In the genomic region with DNA sequence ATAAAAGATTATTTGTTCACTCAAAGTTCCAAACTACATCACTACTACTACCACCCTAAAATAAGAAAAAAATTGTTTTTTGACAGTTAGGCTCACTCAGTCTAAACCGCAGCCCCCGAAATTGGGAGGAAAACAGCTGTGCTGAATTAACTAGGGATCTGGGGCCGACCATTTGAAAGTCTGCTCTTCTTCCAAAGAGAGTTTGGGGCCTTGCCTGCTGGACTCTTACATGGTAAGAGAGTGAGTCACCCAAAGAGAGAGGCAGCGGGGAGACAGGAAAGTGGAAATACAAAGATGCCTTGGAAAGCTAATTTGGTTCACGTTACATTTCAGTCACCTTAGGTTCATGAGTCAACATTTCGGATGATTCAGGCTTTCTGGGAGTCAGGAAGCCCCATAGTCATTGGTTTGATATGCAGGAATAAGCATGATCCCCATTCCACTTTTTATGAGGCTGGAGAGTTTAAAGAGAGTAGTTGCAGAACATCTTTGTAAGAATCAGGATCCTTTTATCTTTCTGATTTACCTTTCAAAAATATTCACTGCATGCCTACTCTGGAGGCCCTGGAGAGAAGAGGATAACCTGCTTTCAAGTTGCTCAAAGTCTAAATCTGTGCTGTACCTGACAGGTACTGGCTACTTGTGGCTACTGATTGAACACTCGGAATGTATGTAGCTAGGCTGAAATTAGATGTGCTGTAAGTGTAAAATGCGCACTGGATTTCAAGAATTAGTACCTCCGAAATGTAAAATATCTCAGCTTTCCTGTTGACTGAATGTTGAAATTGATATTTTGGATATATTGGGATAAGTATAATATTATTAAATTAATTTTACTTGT, we compare ENCODE assay signal across 8 cellular contexts. TPM values are rescaled to one million over a fixed set of nuclear protein-coding genes. Genes with fewer than 3 reads are reported as not detected.
A peak's percentile ranks its signal among the peaks of the same experiment; 100 is the strongest.
DNase-seq lines count a peak whose midpoint lies in the region; ATAC-seq, FAIRE-seq and TF ChIP-seq lines count a peak whose summit lies in the region.

No MANE protein-coding gene starts in this region.

- H3K27ac ChIP-seq in BLaER1 (peak overlapping the region; percentile 83), astrocyte (ENCODE audit: low read depth, low read length) (peak overlapping the region; percentile 99), right atrium auricular region (peak overlapping the region; percentile 99 to 100)

- H2AFZ ChIP-seq in astrocyte (ENCODE audit: low read depth, low read length): no peak overlapping the region

- H3K27me3 Mint-ChIP-seq in astrocyte (ENCODE audit: low read depth, unreplicated experiment): no peaks in the 10 kb centered on the region

- ATAC-seq in HG03521 (IDR thresholded peaks at IDR 0.05; ENCODE audit: unreplicated experiment): no peak

- H3K79me2 ChIP-seq in astrocyte (ENCODE audit: insufficient read depth, low read length): peaks cover 44% of the 10 kb centered on the region

- H3K36me3 Mint-ChIP-seq in astrocyte (ENCODE audit: low read depth, unreplicated experiment): peaks cover 9% of the 10 kb centered on the region

- in situ Hi-C loops in HAP-1 (cut with MboI; ENCODE audit: low sequenced_read_pairs): no loop called here

- H4K20me1 ChIP-seq in BLaER1: peaks cover 27% of the 10 kb centered on the region
- peaks cover 30% of the 10 kb centered on the region for H4K20me1 ChIP-seq in astrocyte (ENCODE audit: insufficient read depth, low read length)

- H3K9me3 ChIP-seq in BLaER1 (no peaks in the 10 kb centered on the region), HAP-1 (no peaks in the 10 kb centered on the region), astrocyte (ENCODE audit: insufficient read depth, low read depth, low read length) (no peaks in the 10 kb centered on the region), right atrium auricular region (no peaks in the 10 kb centered on the region)

- no peaks in the 10 kb centered on the region for H3K9me3 Mint-ChIP-seq in astrocyte (ENCODE audit: unreplicated experiment)

- H3K4me1 ChIP-seq in BLaER1: peaks cover 38% of the 10 kb centered on the region
- peaks cover 15% of the 10 kb centered on the region for H3K4me1 ChIP-seq in HAP-1
- peaks cover 22% of the 10 kb centered on the region for H3K4me1 ChIP-seq in astrocyte (ENCODE audit: insufficient read depth, low read length)
- H3K4me1 ChIP-seq in right atrium auricular region: peaks cover 0 to 37% of the 10 kb centered on the region in 2 donors

- H3K4me1 Mint-ChIP-seq in astrocyte (ENCODE audit: low read depth, unreplicated experiment): peaks cover 16% of the 10 kb centered on the region

- peak overlapping the region; percentile 97 for H3K4me3 Mint-ChIP-seq in astrocyte (ENCODE audit: unreplicated experiment)

- H3K4me2 ChIP-seq in BLaER1 (peak overlapping the region; percentile 87), astrocyte (ENCODE audit: low read length) (peak overlapping the region; percentile 90)

- peak overlapping the region; percentile 76 for H3K9ac ChIP-seq in BLaER1
- H3K9ac ChIP-seq in astrocyte (ENCODE audit: low read length): peak overlapping the region; percentile 100

- peak overlapping the region; percentile 98 for H3K4me3 ChIP-seq in BLaER1
- H3K4me3 ChIP-seq in HAP-1: peak overlapping the region; percentile 76
- peak overlapping the region; percentile 64 for H3K4me3 ChIP-seq in astrocyte (ENCODE audit: insufficient read depth, low read depth, low read length)
- peak overlapping the region; percentile 97 to 98 for H3K4me3 ChIP-seq in right atrium auricular region

- peak overlapping the region; percentile 99 for H3K27ac Mint-ChIP-seq in astrocyte (ENCODE audit: unreplicated experiment)

- H3K36me3 ChIP-seq in BLaER1 (no peaks in the 10 kb centered on the region), HAP-1 (replicated peaks) (no peaks in the 10 kb centered on the region; the same call in 1 of the 2 replicates), astrocyte (ENCODE audit: insufficient read depth, low read length) (no peaks in the 10 kb centered on the region), right atrium auricular region (no peaks in the 10 kb centered on the region)

- peak; percentile 35 to 40 for DNase-seq in HAP-1 (ENCODE audit: low spot score in 2 of 2)
- peak; percentile 100 for DNase-seq in RPMI7951 (ENCODE audit: low read depth)
- DNase-seq in astrocyte (ENCODE audit: low read depth): peak; percentile 100
- peak; percentile 89 for DNase-seq in right atrium auricular region (ENCODE audit: low spot score)
- peak; percentile 86 for DNase-seq in posterior vena cava (ENCODE audit: low spot score)
- DNase-seq in NCI-H1694 (lab: John Stamatoyannopoulos, UW): no peak

- FAIRE-seq in astrocyte (lab: Jason Lieb, UNC): peak; percentile 97

- H3K27me3 ChIP-seq in BLaER1 (no peaks in the 10 kb centered on the region), HAP-1 (ENCODE audit: low read depth) (no peaks in the 10 kb centered on the region), astrocyte (ENCODE audit: insufficient read depth, low read length) (no peaks in the 10 kb centered on the region), right atrium auricular region (no peaks in the 10 kb centered on the region)

- intact Hi-C loops in posterior vena cava (cut with DNase I): loop anchor here in 1 of 2 donors (10.0 kb wide), 1 partner anchor 54 kb away; no protein-coding TSS in a partner anchor

- no peak for TF ChIP-seq CTCF in astrocyte (IDR thresholded peaks at IDR 0.05; ENCODE audit: insufficient read depth, low read depth, low read length)
- no peak for TF ChIP-seq CTCF in right atrium auricular region (IDR thresholded peaks at IDR 0.05)

RNA-seq across cellular contexts. Expression of gene RTN4, which starts 1.0 kb away (rescaled TPM):
- total RNA-seq in RPMI7951 (2014; rRNA removed; shearing (Covaris generic)): 174 and 194 TPM in 2 replicates
- total RNA-seq in astrocyte (509 and 541 TPM in 2 replicates), right atrium auricular region (100 to 1,000 TPM; 152 to 203 TPM), posterior vena cava (100 to 1,000 TPM; 324 to 410 TPM)
